Comparison of ENCODE assay signal across 24 cellular contexts in genomic region chr10:71401969-71402368, GRCh38. TPM values are rescaled to one million over a fixed set of nuclear protein-coding genes. Genes with fewer than 3 reads are reported as not detected.
"Had no signal": no experiment of that assay in that cellular context is flagged by ENCODE, and none has a peak within 500 bp of the region (broad histone marks: within the 10 kb centered on the region; RNA-seq: fewer than 3 reads in every experiment).

No MANE protein-coding gene starts in this region.

- H3K4me3 Mint-ChIP-seq: naive thymus-derived CD8-positive, alpha-beta T cell; nephron; neural crest cell; stimulated activated effector memory CD8-positive, alpha-beta T cell treated with anti-CD3 and anti-CD28 coated beads, Interleukin-12 subunit alpha, Interleukin-12 subunit beta, amount 100 ng/mL, for 72 hours; stimulated activated naive CD8-positive, alpha-beta T cell treated with anti-CD3 and anti-CD28 coated beads, Interleukin-15, Interleukin-2, amounts not matched to agents 100 ng/mL and 50 ng/mL, for 24 hours had no signal

- H3K27ac Mint-ChIP-seq: naive thymus-derived CD8-positive, alpha-beta T cell; nephron; progenitor cell of endocrine pancreas; stimulated activated effector memory CD8-positive, alpha-beta T cell treated with anti-CD3 and anti-CD28 coated beads, Interleukin-12 subunit alpha, Interleukin-12 subunit beta, amount 100 ng/mL, for 72 hours; stimulated activated naive CD8-positive, alpha-beta T cell treated with anti-CD3 and anti-CD28 coated beads, Interleukin-15, Interleukin-2, amounts not matched to agents 100 ng/mL and 50 ng/mL, for 24 hours had no signal

- H3K9me3 Mint-ChIP-seq: naive thymus-derived CD8-positive, alpha-beta T cell; nephron; neural crest cell; stimulated activated effector memory CD8-positive, alpha-beta T cell treated with anti-CD3 and anti-CD28 coated beads, Interleukin-12 subunit alpha, Interleukin-12 subunit beta, amount 100 ng/mL, for 72 hours; stimulated activated naive CD8-positive, alpha-beta T cell treated with anti-CD3 and anti-CD28 coated beads, Interleukin-15, Interleukin-2, amounts not matched to agents 100 ng/mL and 50 ng/mL, for 24 hours had no signal

- ATAC-seq: heart left ventricle; left cardiac atrium; left lobe of liver; left ventricle myocardium superior; naive thymus-derived CD8-positive, alpha-beta T cell; right lobe of liver; stimulated activated effector memory CD8-positive, alpha-beta T cell treated with anti-CD3 and anti-CD28 coated beads, Interleukin-12 subunit alpha, Interleukin-12 subunit beta, amount 100 ng/mL, for 72 hours; upper lobe of right lung had no signal

- DNase-seq: heart left ventricle; kidney glomerular epithelial cell; left cardiac atrium; left ventricle myocardium superior; mesenchymal stem cell; naive thymus-derived CD8-positive, alpha-beta T cell; nucleus accumbens; right lobe of liver; stimulated activated CD4-positive, alpha-beta T cell treated with anti-CD3 and anti-CD28 coated beads, Interleukin-12 subunit alpha, Interleukin-12 subunit beta, amount 100 ng/mL, for 4 hours; stimulated activated CD4-positive, alpha-beta T cell treated with anti-CD3 and anti-CD28 coated beads, Interleukin-15, amount 100 ng/mL, for 24 hours; stimulated activated CD4-positive, alpha-beta T cell treated with anti-CD3 and anti-CD28 coated beads, Interleukin-4, amount 100 ng/mL, for 1 hour; stimulated activated naive CD4-positive, alpha-beta T cell; tibial artery; trophoblast cell; upper lobe of right lung; uterus had no signal

- H3K36me3 Mint-ChIP-seq: naive thymus-derived CD8-positive, alpha-beta T cell; stimulated activated effector memory CD8-positive, alpha-beta T cell treated with anti-CD3 and anti-CD28 coated beads, Interleukin-12 subunit alpha, Interleukin-12 subunit beta, amount 100 ng/mL, for 72 hours had no signal

RNA-seq across cellular contexts. Expression of gene CDH23, which starts 5.2 kb away (rescaled TPM):
- total RNA-seq: lung microvascular endothelial cell, renal cortical epithelial cell had no signal
